In genomic region chr3:183555541-183556081, GRCh38 we compare ENCODE assay signal across 9 cellular contexts. TPM values are rescaled to one million over a fixed set of nuclear protein-coding genes. Genes with fewer than 3 reads are reported as not detected.
DNase-seq lines count a peak whose midpoint lies in the region; ATAC-seq and TF ChIP-seq lines count a peak whose summit lies in the region.
"Had no signal": no experiment of that assay in that cellular context is flagged by ENCODE, and none has a peak within 500 bp of the region (broad histone marks: within the 10 kb centered on the region; RNA-seq: fewer than 3 reads in every experiment).

KLHL6 (minus strand) TSS chr3:183555706; CDS start chr3:183555653, 53 bp downstream.

- H3K4me3 ChIP-seq in esophagus muscularis mucosa = peak within 1 kb of the TSS; percentile 15 to 35 (median 18)
- H3K4me3 ChIP-seq: cardiac muscle cell had no signal

- intact Hi-C loops in esophagus muscularis mucosa (cut with DNase I) = no loop called here

- peak; percentile 65 for DNase-seq in NK-92 treated with Interleukin-12 subunit alpha and Interleukin-12 subunit beta, amount 100 ng/mL, for 24 hours (lab: John Stamatoyannopoulos, UW)
- DNase-seq in NK-92 (lab: John Stamatoyannopoulos, UW; ENCODE audit: unreplicated experiment) (no peak), esophagus muscularis mucosa (ENCODE audit: extremely low spot score) (no peak), DMS 273 (lab: John Stamatoyannopoulos, UW; ENCODE audit: unreplicated experiment) (no peak), AG20443 (ENCODE audit: low spot score) (no peak)
- DNase-seq in activated CD4-positive, alpha-beta T cell treated with anti-CD3 and anti-CD28 coated beads, Interleukin-2, amount 50 U/mL, for 48 hours = peak; percentile 74 to 81
- DNase-seq in stimulated activated CD4-positive, alpha-beta T cell treated with anti-CD3 and anti-CD28 coated beads, Interleukin-2, amount 100 ng/mL, for 4 hours (ENCODE audit: low read depth) = peak; percentile 59

- no peaks in the 10 kb centered on the region for H3K36me3 ChIP-seq in esophagus muscularis mucosa
- H3K36me3 ChIP-seq: cardiac muscle cell had no signal

- 53% methylated on average over 9 of the region's 9 CpGs for WGBS in esophagus muscularis mucosa

- no peak for TF ChIP-seq POLR2A in esophagus muscularis mucosa (IDR thresholded peaks at IDR 0.05; ENCODE audit: low read depth)

- peaks cover 0 to 3% (median 0%) of the 10 kb centered on the region in 4 donors for H3K4me1 ChIP-seq in esophagus muscularis mucosa

- peak within 1 kb of the TSS; percentile 11 to 50 (median 25) for H3K27ac ChIP-seq in esophagus muscularis mucosa (replicated peaks in 1 of 4)
- H3K27ac ChIP-seq: cardiac muscle cell had no signal

- no peaks in the 10 kb centered on the region for H3K9me3 ChIP-seq in esophagus muscularis mucosa

- no peak for TF ChIP-seq EP300 in esophagus muscularis mucosa (IDR thresholded peaks at IDR 0.05)

- ATAC-seq in HG03575 (IDR thresholded peaks at IDR 0.05; ENCODE audit: extremely low read depth, insufficient number of reproducible peaks, low FRiP score, unreplicated experiment) = peak; percentile 83

- no peaks in the 10 kb centered on the region for H3K27me3 ChIP-seq in esophagus muscularis mucosa

- TF ChIP-seq CTCF in esophagus muscularis mucosa (IDR thresholded peaks at IDR 0.05) = no peak

RNA-seq across cellular contexts. Expression of gene KLHL6, which starts in this region (rescaled TPM):
- total RNA-seq in esophagus muscularis mucosa = 1 to 10 TPM in 2 of 4 donors, under 1 TPM in 2; 0.71 to 4.1 (median 1.3) TPM

Comparison
In these comparisons a context has a peak if more than half of its experiments do, and no peak if none do; other contexts are left out.
1. DNase-seq: peak in NK-92 treated with Interleukin-12 subunit alpha and Interleukin-12 subunit beta, amount 100 ng/mL, for 24 hours (single experiment), activated CD4-positive, alpha-beta T cell treated with anti-CD3 and anti-CD28 coated beads, Interleukin-2, amount 50 U/mL, for 48 hours (2 of 2) and stimulated activated CD4-positive, alpha-beta T cell treated with anti-CD3 and anti-CD28 coated beads, Interleukin-2, amount 100 ng/mL, for 4 hours (single experiment); none in NK-92 (single experiment), esophagus muscularis mucosa (single experiment), DMS 273 (single experiment) and AG20443 (single experiment).